In the genomic region with DNA sequence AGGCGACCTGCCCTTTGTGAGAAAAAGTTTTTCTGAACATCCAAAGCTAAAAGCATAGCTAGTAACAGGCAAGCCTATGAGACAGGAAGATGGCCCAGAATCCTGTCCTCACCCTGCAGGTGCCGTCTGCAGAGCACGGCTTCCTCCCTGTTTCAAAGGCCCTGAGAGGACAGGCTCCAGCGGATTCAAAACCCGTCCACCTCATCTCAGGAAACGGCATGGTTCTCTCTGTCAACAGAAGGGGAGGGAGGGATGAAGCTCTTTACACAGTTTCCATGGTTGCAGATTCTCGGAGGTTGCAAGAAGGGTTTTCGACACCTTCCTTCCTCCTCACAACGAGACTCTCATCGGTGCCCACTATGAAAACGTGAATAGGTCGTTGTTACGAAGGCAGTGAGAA, we compare ENCODE assay signal across 23 cellular contexts. TPM values are rescaled to one million over a fixed set of nuclear protein-coding genes. Genes with fewer than 3 reads are reported as not detected.
DNase-seq lines count a peak whose midpoint lies in the region; ATAC-seq and TF ChIP-seq lines count a peak whose summit lies in the region.
"Had no signal": no experiment of that assay in that cellular context is flagged by ENCODE, and none has a peak within 500 bp of the region (broad histone marks: within the 10 kb centered on the region; RNA-seq: fewer than 3 reads in every experiment).

No MANE protein-coding gene starts in this region.

- H3K27ac Mint-ChIP-seq in activated T-cell treated with anti-CD3 and anti-CD28 coated beads, Interleukin-2, amount 50 U/mL, for 72 hours: no peak overlapping the region
- H3K27ac Mint-ChIP-seq in activated CD4-positive, alpha-beta memory T cell treated with anti-CD3 and anti-CD28 coated beads for 36 hours: no peak overlapping the region
- H3K27ac Mint-ChIP-seq in neural crest cell (ENCODE audit: unreplicated experiment): no peak overlapping the region
- H3K27ac Mint-ChIP-seq: activated B cell treated with CpG ODN at 0.5 μM for 24 hours, natural killer cell had no signal

- TF ChIP-seq EP300 in stomach (IDR thresholded peaks at IDR 0.05): no peak

- peaks cover 20% of the 10 kb centered on the region for H3K4me1 Mint-ChIP-seq in activated T-cell treated with anti-CD3 and anti-CD28 coated beads, Interleukin-2, amount 50 U/mL, for 72 hours (ENCODE audit: low read depth)
- H3K4me1 Mint-ChIP-seq in activated CD4-positive, alpha-beta memory T cell treated with anti-CD3 and anti-CD28 coated beads for 36 hours (ENCODE audit: low read depth): peaks cover 18% of the 10 kb centered on the region
- peaks cover 24% of the 10 kb centered on the region for H3K4me1 Mint-ChIP-seq in neural crest cell

- POLR2A ChIA-PET in activated CD4-positive, alpha-beta memory T cell treated with anti-CD3 and anti-CD28 coated beads for 36 hours (lab: Charles Lee): no interaction called here

- intact Hi-C loops in activated CD4-positive, alpha-beta memory T cell treated with anti-CD3 and anti-CD28 coated beads for 36 hours (cut with micrococcal nuclease): no loop called here
- intact Hi-C loops in stomach (cut with DNase I; ENCODE audit: low total_unique reads) (no loop called here), colonic mucosa (cut with DNase I) (no loop called here)

- H3K4me3 ChIP-seq in stomach (no peak overlapping the region), colonic mucosa (no peak overlapping the region)
- H3K4me3 ChIP-seq: ascending aorta, dorsolateral prefrontal cortex, right lobe of liver had no signal

- H3K36me3 Mint-ChIP-seq in activated T-cell treated with anti-CD3 and anti-CD28 coated beads, Interleukin-2, amount 50 U/mL, for 72 hours (ENCODE audit: insufficient read depth in 2 of 2): no peaks in the 10 kb centered on the region
- no peaks in the 10 kb centered on the region for H3K36me3 Mint-ChIP-seq in activated CD4-positive, alpha-beta memory T cell treated with anti-CD3 and anti-CD28 coated beads for 36 hours
- H3K36me3 Mint-ChIP-seq in neural crest cell (ENCODE audit: low read depth): no peaks in the 10 kb centered on the region
- H3K36me3 Mint-ChIP-seq: natural killer cell had no signal

- TF ChIP-seq CTCF in neural crest cell (conservative IDR thresholded peaks at IDR 0.05): no peak
- TF ChIP-seq CTCF in stomach (IDR thresholded peaks at IDR 0.05): no peak
- TF ChIP-seq CTCF in colonic mucosa (IDR thresholded peaks at IDR 0.05): no peak

- whole genome bisulfite sequencing in stomach, 5 donors: 59 to 83% (median 69%) methylated on average over 13 of the region's 13 CpGs

- no peak for TF ChIP-seq POLR2A in stomach (IDR thresholded peaks at IDR 0.05)

- ATAC-seq in activated T-cell treated with anti-CD3 and anti-CD28 coated beads, Interleukin-2, amount 50 U/mL, for 72 hours (replicated peaks in 1 of 2): peak; percentile 31 to 70
- peak; percentile 77 for ATAC-seq in HG02870 (IDR thresholded peaks at IDR 0.05; ENCODE audit: unreplicated experiment)
- ATAC-seq: right lobe of liver had no signal

- peak overlapping the region; percentile 7 to 22 for H3K4me3 Mint-ChIP-seq in activated T-cell treated with anti-CD3 and anti-CD28 coated beads, Interleukin-2, amount 50 U/mL, for 72 hours
- H3K4me3 Mint-ChIP-seq in activated CD4-positive, alpha-beta memory T cell treated with anti-CD3 and anti-CD28 coated beads for 36 hours: no peak overlapping the region
- H3K4me3 Mint-ChIP-seq in neural crest cell: peak overlapping the region; percentile 41
- H3K4me3 Mint-ChIP-seq: activated B cell treated with CpG ODN at 0.5 μM for 24 hours, natural killer cell had no signal

- H3K36me3 ChIP-seq in stomach: no peaks in the 10 kb centered on the region
- no peaks in the 10 kb centered on the region for H3K36me3 ChIP-seq in colonic mucosa
- H3K36me3 ChIP-seq: ascending aorta, BE2C, right lobe of liver had no signal

- H3K9me3 ChIP-seq in stomach (no peaks in the 10 kb centered on the region), colonic mucosa (no peaks in the 10 kb centered on the region)
- H3K9me3 ChIP-seq: ascending aorta, BE2C, right lobe of liver had no signal

- H3K27me3 Mint-ChIP-seq in activated T-cell treated with anti-CD3 and anti-CD28 coated beads, Interleukin-2, amount 50 U/mL, for 72 hours (ENCODE audit: low read depth): peaks cover 18% of the 10 kb centered on the region
- peaks cover 19% of the 10 kb centered on the region for H3K27me3 Mint-ChIP-seq in activated CD4-positive, alpha-beta memory T cell treated with anti-CD3 and anti-CD28 coated beads for 36 hours
- peaks cover 20% of the 10 kb centered on the region for H3K27me3 Mint-ChIP-seq in neural crest cell (ENCODE audit: low read depth)

- H3K27me3 ChIP-seq in stomach: peaks cover 0 to 30% (median 23%) of the 10 kb centered on the region in 3 donors
- H3K27me3 ChIP-seq in colonic mucosa: peaks cover 19% of the 10 kb centered on the region
- H3K27me3 ChIP-seq: ascending aorta, right lobe of liver had no signal

- H3K4me1 ChIP-seq in stomach (peaks cover 8 to 18% (median 15%) of the 10 kb centered on the region in 4 donors), colonic mucosa (no peaks in the 10 kb centered on the region)
- H3K4me1 ChIP-seq: BE2C, parathyroid adenoma, right lobe of liver had no signal

- DNase-seq in activated T-cell treated with anti-CD3 and anti-CD28 coated beads, Interleukin-2, amount 50 U/mL, for 72 hours: peak in 1 of 2 donors; percentile 21
- DNase-seq in activated T-cell treated with anti-CD3 and anti-CD28 coated beads, Interleukin-2, amount 50 U/mL, for 1 hour: no peak
- DNase-seq in activated CD4-positive, alpha-beta memory T cell treated with anti-CD3 and anti-CD28 coated beads for 36 hours: peak; percentile 39
- no peak for DNase-seq in neural crest cell (ENCODE audit: low read depth, low spot score)
- DNase-seq in stomach: no peak
- DNase-seq in colonic mucosa: no peak
- DNase-seq in midbrain (lab: John Stamatoyannopoulos, UW): no peak
- DNase-seq: activated B cell treated with CpG ODN at 0.5 μM for 24 hours; activated CD8-positive, alpha-beta memory T cell treated with anti-CD3 and anti-CD28 coated beads, Interleukin-2, amount 50 U/mL, for 4 hours; activated gamma-delta T cell; BE2C; central memory CD4-positive, alpha-beta T cell; dorsolateral prefrontal cortex; head of caudate nucleus; natural killer cell; NCI-H1092 treated with DMSO at 0.1 percent for 48 hours; NCI-H2081; right lobe of liver; stimulated activated CD4-positive, alpha-beta T cell treated with anti-CD3 and anti-CD28 coated beads, Interleukin-15, amount 100 ng/mL, for 24 hours; substantia nigra had no signal

- CTCF ChIA-PET in activated CD4-positive, alpha-beta memory T cell treated with anti-CD3 and anti-CD28 coated beads for 36 hours (lab: Charles Lee): no interaction called here

- H3K9me3 Mint-ChIP-seq in activated T-cell treated with anti-CD3 and anti-CD28 coated beads, Interleukin-2, amount 50 U/mL, for 72 hours: no peaks in the 10 kb centered on the region
- no peaks in the 10 kb centered on the region for H3K9me3 Mint-ChIP-seq in activated CD4-positive, alpha-beta memory T cell treated with anti-CD3 and anti-CD28 coated beads for 36 hours
- no peaks in the 10 kb centered on the region for H3K9me3 Mint-ChIP-seq in neural crest cell
- H3K9me3 Mint-ChIP-seq: activated B cell treated with CpG ODN at 0.5 μM for 24 hours, natural killer cell had no signal

- H3K9ac ChIP-seq in colonic mucosa (ENCODE audit: low read depth in 2 of 2, low read length in 2 of 2): no peak overlapping the region
- H3K9ac ChIP-seq: parathyroid adenoma had no signal

- H3K27ac ChIP-seq in stomach: no peak overlapping the region
- no peak overlapping the region for H3K27ac ChIP-seq in colonic mucosa
- H3K27ac ChIP-seq: ascending aorta, dorsolateral prefrontal cortex, parathyroid adenoma, right lobe of liver had no signal

RNA-seq across cellular contexts. Expression of a gene that starts 8.3 kb away (rescaled TPM):
- 10 to 100 TPM; 44.7 to 50.1 TPM for total RNA-seq in activated T-cell treated with anti-CD3 and anti-CD28 coated beads, Interleukin-2, amount 50 U/mL, for 72 hours
- 10 to 100 TPM; 31.7 to 32.2 TPM for total RNA-seq in activated CD4-positive, alpha-beta memory T cell treated with anti-CD3 and anti-CD28 coated beads for 36 hours
- total RNA-seq in neural crest cell: 88.4 and 96.5 TPM in 2 replicates
- 10 to 100 TPM in 3 of 5 donors, 1 to 10 TPM in 2; 5.3 to 31.7 (median 15.8) TPM for total RNA-seq in stomach
- polyA plus RNA-seq in stomach: 10 to 100 TPM; 10.5 to 30.2 (median 14.3) TPM
- 10 to 100 TPM in 1 of 2 donors, 1 to 10 TPM in 1; 8.7 to 22.9 TPM for total RNA-seq in colonic mucosa

RNA-seq across cellular contexts. Expression of a gene that starts 59.8 kb away (rescaled TPM):
- 10 to 100 TPM; 47.2 to 53.6 TPM for total RNA-seq in activated T-cell treated with anti-CD3 and anti-CD28 coated beads, Interleukin-2, amount 50 U/mL, for 72 hours
- 10 to 100 TPM; 60.0 to 62.4 TPM for total RNA-seq in activated CD4-positive, alpha-beta memory T cell treated with anti-CD3 and anti-CD28 coated beads for 36 hours
- total RNA-seq in neural crest cell: 81.3 and 81.9 TPM in 2 replicates
- 10 to 100 TPM; 19.8 to 73.9 (median 36.8) TPM for total RNA-seq in stomach
- 10 to 100 TPM; 47.7 to 53.4 (median 48.6) TPM for polyA plus RNA-seq in stomach
- total RNA-seq in colonic mucosa: 10 to 100 TPM; 44.4 to 81.1 TPM
